8 cellular contexts compared by ENCODE assay signal in genomic region chrX:137427813-137428212, GRCh38.
A peak's percentile ranks its signal among the peaks of the same experiment; 100 is the strongest.
DNase-seq lines count a peak whose midpoint lies in the region; ATAC-seq and TF ChIP-seq lines count a peak whose summit lies in the region.

No MANE protein-coding gene starts in this region.

- no peak overlapping the region for H3K27ac Mint-ChIP-seq in natural killer cell treated with Interleukin-12 subunit alpha and Interleukin-12 subunit beta and Interleukin-15 and Interleukin-18, amount 100 ng/mL, for 72 hours

- no peaks in the 10 kb centered on the region; the same call in 1 of the 2 replicates for H3K27me3 ChIP-seq in MG63

- TF ChIP-seq CTCF in AG09309 (IDR thresholded peaks at IDR 0.05; ENCODE audit: control insufficient read depth, insufficient read depth, low read depth, low read length, missing control alignments) (no peak), epithelial cell of esophagus (IDR thresholded peaks at IDR 0.05; ENCODE audit: insufficient read depth, low read depth, low read length, missing control alignments) (no peak)

- no peaks in the 10 kb centered on the region for H3K9me3 Mint-ChIP-seq in natural killer cell treated with Interleukin-12 subunit alpha and Interleukin-12 subunit beta and Interleukin-15 and Interleukin-18, amount 100 ng/mL, for 72 hours

- no peak for ATAC-seq in natural killer cell treated with Interleukin-12 subunit alpha and Interleukin-12 subunit beta and Interleukin-15 and Interleukin-18, amount 100 ng/mL, for 72 hours
- ATAC-seq in GM18498 (IDR thresholded peaks at IDR 0.05; ENCODE audit: unreplicated experiment) = no peak

- H3K36me3 ChIP-seq in MG63 = no peaks in the 10 kb centered on the region

- H3K27me3 Mint-ChIP-seq in natural killer cell treated with Interleukin-12 subunit alpha and Interleukin-12 subunit beta and Interleukin-15 and Interleukin-18, amount 100 ng/mL, for 72 hours = peaks cover 43 to 51% of the 10 kb centered on the region in 2 donors

- DNase-seq in AG09309 (ENCODE audit: low read depth) (no peak), MG63 (no peak), epithelial cell of esophagus (ENCODE audit: low read depth) (peak; percentile 2), amniotic stem cell (lab: John Stamatoyannopoulos, UW) (no peak), anterior cingulate cortex (lab: John Stamatoyannopoulos, UW) (no peak), NCI-H146 (lab: John Stamatoyannopoulos, UW) (no peak)
- no peak for DNase-seq in natural killer cell treated with Interleukin-12 subunit alpha and Interleukin-12 subunit beta and Interleukin-15 and Interleukin-18, amount 100 ng/mL, for 72 hours (ENCODE audit: low spot score)

- H3K4me3 ChIP-seq in AG09309 (ENCODE audit: control insufficient read depth, low read depth, low read length) (peak overlapping the region; percentile 57), MG63 (peak overlapping the region; percentile 26), epithelial cell of esophagus (ENCODE audit: low read length) (peak overlapping the region; percentile 36)

- peak overlapping the region; percentile 67 for H3K4me3 Mint-ChIP-seq in natural killer cell treated with Interleukin-12 subunit alpha and Interleukin-12 subunit beta and Interleukin-15 and Interleukin-18, amount 100 ng/mL, for 72 hours

- peaks cover 7% of the 10 kb centered on the region for H3K36me3 Mint-ChIP-seq in natural killer cell treated with Interleukin-12 subunit alpha and Interleukin-12 subunit beta and Interleukin-15 and Interleukin-18, amount 100 ng/mL, for 72 hours

- peaks cover 0 to 6% of the 10 kb centered on the region in 2 donors for H3K4me1 Mint-ChIP-seq in natural killer cell treated with Interleukin-12 subunit alpha and Interleukin-12 subunit beta and Interleukin-15 and Interleukin-18, amount 100 ng/mL, for 72 hours (ENCODE audit: low read depth in 2 of 2)

- H3K9me3 ChIP-seq in MG63 = no peaks in the 10 kb centered on the region
